23 cellular contexts compared by ENCODE assay signal in genomic region chr5:122780296-122780695, GRCh38.
"Had no signal": no experiment of that assay in that cellular context is flagged by ENCODE, and none has a peak within 500 bp of the region (broad histone marks: within the 10 kb centered on the region; RNA-seq: fewer than 3 reads in every experiment).

No MANE protein-coding gene starts in this region.

- H3K9me3 Mint-ChIP-seq: central memory CD8-positive, alpha-beta T cell; type B pancreatic cell had no signal

- H3K27ac ChIP-seq: esophagus squamous epithelium, left lung, skin epidermis had no signal

- H3K27ac Mint-ChIP-seq: activated CD8-positive, alpha-beta T cell treated with anti-CD3 and anti-CD28 coated beads, Interleukin-2, amount 10 ng/mL, durations not matched to agents 7 days and 5 days; activated naive CD8-positive, alpha-beta T cell; brain; natural killer cell; progenitor cell of endocrine pancreas; type B pancreatic cell; WTC11 had no signal

- H3K36me3 ChIP-seq: esophagus squamous epithelium had no signal

- H3K27me3 ChIP-seq: esophagus squamous epithelium, left lung had no signal

- H3K4me3 Mint-ChIP-seq: activated CD8-positive, alpha-beta T cell treated with anti-CD3 and anti-CD28 coated beads, Interleukin-2, amount 10 ng/mL, durations not matched to agents 7 days and 5 days; activated naive CD8-positive, alpha-beta T cell; central memory CD8-positive, alpha-beta T cell; natural killer cell; type B pancreatic cell; WTC11 had no signal

- H3K4me3 ChIP-seq: esophagus squamous epithelium, left lung, mucosa of descending colon, skin epidermis had no signal

- H3K27me3 Mint-ChIP-seq: activated naive CD8-positive, alpha-beta T cell; central memory CD8-positive, alpha-beta T cell; progenitor cell of endocrine pancreas; type B pancreatic cell had no signal

- DNase-seq: activated CD4-positive, alpha-beta T cell treated with anti-CD3 and anti-CD28 coated beads for 48 hours; activated CD8-positive, alpha-beta memory T cell treated with anti-CD3 and anti-CD28 coated beads, Interleukin-2, amount 50 U/mL, for 4 hours; activated CD8-positive, alpha-beta T cell treated with anti-CD3 and anti-CD28 coated beads, Interleukin-2, amount 10 ng/mL, durations not matched to agents 7 days and 5 days; activated gamma-delta T cell treated with Interleukin-2 at 50 U/mL for 16 hours; cortex of kidney; effector CD8-positive, alpha-beta T cell; esophagus squamous epithelium; hippocampal formation; kidney; left lung; mucosa of descending colon; natural killer cell; right cardiac atrium; stimulated activated CD4-positive, alpha-beta T cell treated with anti-CD3 and anti-CD28 coated beads, Interleukin-4, amount 100 ng/mL, for 24 hours; stimulated activated naive CD8-positive, alpha-beta T cell treated with anti-CD3 and anti-CD28 coated beads, Interleukin-15, Interleukin-2, amounts not matched to agents 100 U/mL and 50 U/mL, for 24 hours; T-helper 2 cell had no signal

- ATAC-seq: activated CD8-positive, alpha-beta T cell treated with anti-CD3 and anti-CD28 coated beads, Interleukin-2, amount 10 ng/mL, durations not matched to agents 7 days and 5 days; left lung; mucosa of descending colon; natural killer cell; right cardiac atrium; stimulated activated naive CD8-positive, alpha-beta T cell treated with anti-CD3 and anti-CD28 coated beads, Interleukin-15, Interleukin-2, amounts not matched to agents 100 U/mL and 50 U/mL, for 24 hours; WTC11 had no signal
